8 cellular contexts compared by ENCODE assay signal in the genomic region with DNA sequence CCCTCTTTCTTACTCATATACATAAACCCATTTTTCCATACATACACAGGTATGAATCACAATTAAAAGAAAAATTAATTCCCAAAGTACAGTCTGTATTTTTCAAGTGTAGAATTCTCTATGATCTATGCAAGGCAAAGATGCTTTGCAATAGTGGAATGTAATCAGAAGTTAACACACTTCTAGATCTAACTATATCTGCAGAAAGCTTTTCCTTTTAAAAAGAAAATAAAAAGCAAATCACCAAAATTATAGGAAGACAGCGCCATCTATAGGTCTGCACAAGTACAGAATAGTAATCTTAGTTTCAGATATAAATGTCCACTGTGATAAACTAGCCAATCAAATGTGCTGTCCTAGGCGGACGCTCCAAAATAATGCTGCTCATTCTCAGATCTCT. TPM values are rescaled to one million over a fixed set of nuclear protein-coding genes. Genes with fewer than 3 reads are reported as not detected.
DNase-seq lines count a peak whose midpoint lies in the region; ATAC-seq and TF ChIP-seq lines count a peak whose summit lies in the region.

No MANE protein-coding gene starts in this region.

- H3K4me1 Mint-ChIP-seq in Caco-2 (ENCODE audit: low read depth, unreplicated experiment) (peaks cover 6% of the 10 kb centered on the region), neural crest cell (no peaks in the 10 kb centered on the region)

- no TSS peak for BruUV-seq in Caco-2 (replicated peaks; lab: Mats Ljungman, UMichigan)

- H3K36me3 ChIP-seq in Caco-2 (ENCODE audit: control insufficient read depth, insufficient read depth, low read length) (no peaks in the 10 kb centered on the region), colonic mucosa (no peaks in the 10 kb centered on the region), MG63 (no peaks in the 10 kb centered on the region)

- CTCF ChIA-PET in Caco-2 (lab: Charles Lee), result interaction anchor here (0.6 to 1.7 kb wide), 9 partner anchors 82 to 597 kb away, joined by 3 to 14 read pairs (median 5); a partner anchor contains a TSS

- H3K27ac ChIP-seq in colonic mucosa, result no peak overlapping the region

- H3K4me3 Mint-ChIP-seq in Caco-2 (ENCODE audit: unreplicated experiment) (no peak overlapping the region), neural crest cell (no peak overlapping the region)

- ATAC-seq in HG03565 (IDR thresholded peaks at IDR 0.05; ENCODE audit: unreplicated experiment) (peak; percentile 45), HG03196 (IDR thresholded peaks at IDR 0.05; ENCODE audit: unreplicated experiment) (no peak)

- H3K27me3 Mint-ChIP-seq in Caco-2 (ENCODE audit: insufficient read depth, unreplicated experiment) (no peaks in the 10 kb centered on the region), neural crest cell (ENCODE audit: low read depth) (no peaks in the 10 kb centered on the region)

- H3K9me3 ChIP-seq in Caco-2 (no peaks in the 10 kb centered on the region), colonic mucosa (no peaks in the 10 kb centered on the region), MG63 (no peaks in the 10 kb centered on the region)

- H3K36me3 Mint-ChIP-seq in Caco-2 (ENCODE audit: insufficient read depth, unreplicated experiment) (no peaks in the 10 kb centered on the region), neural crest cell (ENCODE audit: low read depth) (peaks cover 8% of the 10 kb centered on the region)

- H3K4me1 ChIP-seq in Caco-2, result no peaks in the 10 kb centered on the region
- no peaks in the 10 kb centered on the region for H3K4me1 ChIP-seq in colonic mucosa

- no peaks in the 10 kb centered on the region for H3K9me3 Mint-ChIP-seq in Caco-2 (ENCODE audit: unreplicated experiment)
- H3K9me3 Mint-ChIP-seq in neural crest cell, result peaks cover 5% of the 10 kb centered on the region

- no peak overlapping the region for H3K27ac Mint-ChIP-seq in Caco-2 (ENCODE audit: unreplicated experiment)
- H3K27ac Mint-ChIP-seq in neural crest cell (ENCODE audit: unreplicated experiment), result no peak overlapping the region

- peak in 1 of 2 experiments; percentile 48 for DNase-seq in Caco-2
- DNase-seq in NCI-H774 (lab: John Stamatoyannopoulos, UW), result peak; percentile 30
- DNase-seq in colonic mucosa, result no peak
- DNase-seq in neural crest cell (ENCODE audit: low read depth, low spot score), result no peak
- DNase-seq in MG63, result no peak
- DNase-seq in GOT3 (lab: John Stamatoyannopoulos, UW), result no peak

- POLR2A ChIA-PET in Caco-2 (lab: Charles Lee), result no interaction called here

- intact Hi-C loops in Caco-2 (cut with micrococcal nuclease; ENCODE audit: unreplicated experiment), result loop anchor here (1.0 to 5.0 kb wide), 5 partner anchors 48 to 594 kb away; a partner anchor contains a TSS
- intact Hi-C loops in colonic mucosa (cut with DNase I), result loop anchor here (10.0 kb wide), 2 partner anchors 196 to 596 kb away; no protein-coding TSS in a partner anchor

- no peak overlapping the region for H3K9ac ChIP-seq in colonic mucosa (ENCODE audit: low read depth in 2 of 2, low read length in 2 of 2)

- TF ChIP-seq CTCF in Caco-2 (IDR thresholded peaks at IDR 0.05; ENCODE audit: insufficient read depth in 1 of 2, low read depth in 1 of 2, low read length in 1 of 2, severe bottlenecking in 1 of 2, unreplicated experiment in 1 of 2) (peak; percentile 61 to 64), colonic mucosa (IDR thresholded peaks at IDR 0.05) (peak; percentile 53), neural crest cell (conservative IDR thresholded peaks at IDR 0.05) (peak; percentile 89)

- H3K4me3 ChIP-seq in Caco-2 (ENCODE audit: low read depth, low read length), result no peak overlapping the region
- H3K4me3 ChIP-seq in colonic mucosa, result no peak overlapping the region
- H3K4me3 ChIP-seq in MG63, result no peak overlapping the region

- H3K27me3 ChIP-seq in Caco-2 (replicated peaks; ENCODE audit: control insufficient read depth, insufficient read depth, low read length), result no peaks in the 10 kb centered on the region
- no peaks in the 10 kb centered on the region for H3K27me3 ChIP-seq in colonic mucosa
- no peaks in the 10 kb centered on the region for H3K27me3 ChIP-seq in MG63

RNA-seq across cellular contexts. Expression of a gene that starts 22.0 kb away (rescaled TPM):
- total RNA-seq in Caco-2 (2022) (3.2 and 3.6 TPM in 2 replicates), colonic mucosa (under 1 TPM; 0.77 to 0.82 TPM), neural crest cell (2.2 and 4.2 TPM in 2 replicates)
- 1.8 and 8.7 TPM in 2 replicates for total RNA-seq in MG63 (2014; rRNA removed; shearing (Covaris generic); ENCODE audit: low replicate concordance)

RNA-seq across cellular contexts. Expression of a gene that starts 47.3 kb away (rescaled TPM):
- total RNA-seq in Caco-2 (2022), result 18.7 and 20.9 TPM in 2 replicates
- 1 to 10 TPM; 4.9 to 7.7 TPM for total RNA-seq in colonic mucosa
- total RNA-seq in neural crest cell, result 16.6 and 17.4 TPM in 2 replicates
- 6.0 and 9.2 TPM in 2 replicates for total RNA-seq in MG63 (2014; rRNA removed; shearing (Covaris generic); ENCODE audit: low replicate concordance)
